Comparison of ENCODE assay signal across 20 cellular contexts in genomic region chr1:94636625-94637024, GRCh38.
A peak's percentile ranks its signal among the peaks of the same experiment; 100 is the strongest.
DNase-seq lines count a peak whose midpoint lies in the region; ATAC-seq and TF ChIP-seq lines count a peak whose summit lies in the region.
"Had no signal": no experiment of that assay in that cellular context is flagged by ENCODE, and none has a peak within 500 bp of the region (broad histone marks: within the 10 kb centered on the region; RNA-seq: fewer than 3 reads in every experiment).

No MANE protein-coding gene starts in this region.

- H3K27me3 Mint-ChIP-seq in HFFc6 (ENCODE audit: insufficient read depth) (no peaks in the 10 kb centered on the region), T-cell (peaks cover 3 to 11% of the 10 kb centered on the region in 2 donors)

- intact Hi-C loops in left lung (cut with DNase I) (no loop called here), vagina (cut with DNase I) (no loop called here), ovary (cut with DNase I) (no loop called here)

- H3K36me3 Mint-ChIP-seq in HFFc6 (ENCODE audit: low read depth) (peaks cover 45% of the 10 kb centered on the region), T-cell (no peaks in the 10 kb centered on the region)
- H3K36me3 Mint-ChIP-seq: activated naive CD4-positive, alpha-beta T cell treated with anti-CD3 and anti-CD28 coated beads, Interleukin-2, amount 50 U/mL, for 72 hours; CD4-positive, CD25-positive, alpha-beta regulatory T cell; stimulated activated memory B cell treated with anti-CD40 and anti-IgM and Interleukin-4, amounts not matched to agents 10 μg/mL and 1 μg/mL and 100 μg/mL, for 72 hours had no signal

- no peak for DNase-seq in HFFc6
- no peak for DNase-seq in epithelial cell of prostate (ENCODE audit: low read depth, low spot score)
- no peak for DNase-seq in left lung
- peak in 1 of 2 donors; percentile 85 for DNase-seq in vagina (ENCODE audit: extremely low spot score in 2 of 2)
- no peak for DNase-seq in ovary
- no peak for DNase-seq in T-cell
- no peak for DNase-seq in cerebellar nuclear complex (lab: John Stamatoyannopoulos, UW)
- DNase-seq: activated T-cell treated with anti-CD3 and anti-CD28 coated beads for 4 hours; caudate nucleus; CD4-positive, CD25-positive, alpha-beta regulatory T cell; DMS153; effector memory CD4-positive, alpha-beta T cell; NCI-H1417; NCI-H2171 treated with DMSO at 0.1 percent for 48 hours had no signal

- TF ChIP-seq CTCF in HFFc6 (IDR thresholded peaks at IDR 0.05), result no peak
- TF ChIP-seq CTCF in left lung (IDR thresholded peaks at IDR 0.05), result no peak
- TF ChIP-seq CTCF in vagina (IDR thresholded peaks at IDR 0.05), result no peak
- TF ChIP-seq CTCF in ovary (IDR thresholded peaks at IDR 0.05), result no peak

- H3K4me3 Mint-ChIP-seq in HFFc6 (no peak overlapping the region), T-cell (no peak overlapping the region)
- H3K4me3 Mint-ChIP-seq: CD4-positive, CD25-positive, alpha-beta regulatory T cell; nephron; stimulated activated memory B cell treated with anti-CD40 and anti-IgM and Interleukin-4, amounts not matched to agents 10 μg/mL and 1 μg/mL and 100 μg/mL, for 72 hours had no signal

- no peak for TF ChIP-seq POLR2A in vagina (IDR thresholded peaks at IDR 0.05)
- TF ChIP-seq POLR2A in ovary (IDR thresholded peaks at IDR 0.05), result no peak

- H3K4me1 Mint-ChIP-seq in HFFc6 (ENCODE audit: low read depth) (peaks cover 40% of the 10 kb centered on the region), T-cell (no peaks in the 10 kb centered on the region)
- H3K4me1 Mint-ChIP-seq: CD4-positive, CD25-positive, alpha-beta regulatory T cell; nephron; stimulated activated memory B cell treated with anti-CD40 and anti-IgM and Interleukin-4, amounts not matched to agents 10 μg/mL and 1 μg/mL and 100 μg/mL, for 72 hours had no signal

- H3K9me3 ChIP-seq in left lung (peaks cover 0 to 5% of the 10 kb centered on the region in 2 donors), vagina (no peaks in the 10 kb centered on the region), ovary (no peaks in the 10 kb centered on the region)
- H3K9me3 ChIP-seq: prostate gland, tibial artery had no signal

- H3K9me3 Mint-ChIP-seq in HFFc6 (peaks cover 30% of the 10 kb centered on the region), T-cell (peaks cover 0 to 4% (median 4%) of the 10 kb centered on the region in 3 donors)

- H3K4me1 ChIP-seq in left lung, result no peaks in the 10 kb centered on the region
- H3K4me1 ChIP-seq in vagina, result no peaks in the 10 kb centered on the region
- H3K4me1 ChIP-seq in ovary (ENCODE audit: insufficient read depth), result peaks cover 2% of the 10 kb centered on the region
- H3K4me1 ChIP-seq: HAP-1, prostate gland had no signal

- no peak for TF ChIP-seq EP300 in ovary (IDR thresholded peaks at IDR 0.05)

- POLR2A ChIA-PET in T-cell (lab: Charles Lee), result no interaction called here

- H3K4me3 ChIP-seq in left lung, result no peak overlapping the region
- no peak overlapping the region for H3K4me3 ChIP-seq in vagina
- H3K4me3 ChIP-seq in ovary, result no peak overlapping the region
- H3K4me3 ChIP-seq: HAP-1, prostate gland, tibial artery had no signal

- ATAC-seq in left lung (peak; percentile 90), T-cell (replicated peaks in 1 of 4) (no peak)
- ATAC-seq: activated naive CD4-positive, alpha-beta T cell treated with anti-CD3 and anti-CD28 coated beads, Interleukin-2, amount 50 U/mL, for 72 hours; stimulated activated memory B cell treated with anti-CD40 and anti-IgM and Interleukin-4, amounts not matched to agents 10 μg/mL and 1 μg/mL and 100 μg/mL, for 72 hours had no signal

- H3K27ac Mint-ChIP-seq in HFFc6, result peak overlapping the region; percentile 61
- H3K27ac Mint-ChIP-seq in T-cell, result no peak overlapping the region
- H3K27ac Mint-ChIP-seq: activated naive CD4-positive, alpha-beta T cell treated with anti-CD3 and anti-CD28 coated beads, Interleukin-2, amount 50 U/mL, for 72 hours; CD4-positive, CD25-positive, alpha-beta regulatory T cell; nephron; stimulated activated memory B cell treated with anti-CD40 and anti-IgM and Interleukin-4, amounts not matched to agents 10 μg/mL and 1 μg/mL and 100 μg/mL, for 72 hours had no signal

- CTCF ChIA-PET in T-cell (lab: Charles Lee), result interaction anchor here (0.6 kb wide), 2 partner anchors 42 to 545 kb away, joined by 3 to 6 read pairs; no protein-coding TSS in a partner anchor

- WGBS in ovary, 3 donors, result 33 to 41% (median 36%) methylated on average over 3 of the region's 3 CpGs

- H3K27me3 ChIP-seq in left lung (no peaks in the 10 kb centered on the region), vagina (no peaks in the 10 kb centered on the region), ovary (no peaks in the 10 kb centered on the region)
- H3K27me3 ChIP-seq: tibial artery had no signal

- H3K36me3 ChIP-seq in left lung (no peaks in the 10 kb centered on the region), vagina (no peaks in the 10 kb centered on the region), ovary (no peaks in the 10 kb centered on the region)
- H3K36me3 ChIP-seq: HAP-1, prostate gland, tibial artery had no signal

- H3K27ac ChIP-seq in epithelial cell of prostate (peak overlapping the region; percentile 54), left lung (peak overlapping the region in 1 of 2 donors; percentile 21), vagina (peak overlapping the region; percentile 23), ovary (no peak overlapping the region)
- H3K27ac ChIP-seq: prostate gland, tibial artery had no signal

Comparison
In these comparisons a context has a peak if more than half of its experiments do, and no peak if none do; other contexts are left out.
1. H3K27ac ChIP-seq: peak in epithelial cell of prostate (single experiment) and vagina (single experiment); none in ovary (0 of 2).